11 cellular contexts compared by ENCODE assay signal in genomic region chr6:50795574-50795973, GRCh38. TPM values are rescaled to one million over a fixed set of nuclear protein-coding genes. Genes with fewer than 3 reads are reported as not detected.
"Had no signal": no experiment of that assay in that cellular context is flagged by ENCODE, and none has a peak within 500 bp of the region (broad histone marks: within the 10 kb centered on the region; RNA-seq: fewer than 3 reads in every experiment).

No MANE protein-coding gene starts in this region.

- H3K9ac ChIP-seq: KMS-11 had no signal

- H3K4me3 ChIP-seq: GM23338 had no signal

- H3K4me3 Mint-ChIP-seq: GM23338, H9, IgD-negative memory B cell had no signal

- H3K27ac Mint-ChIP-seq: GM23338, H9, IgD-negative memory B cell had no signal

- DNase-seq: H9, HCEC 1CT, KBM-7 had no signal

- H3K9me3 Mint-ChIP-seq: GM23338, H9, IgD-negative memory B cell had no signal

- ATAC-seq: GM23338, HepG2 had no signal

- H3K4me2 ChIP-seq: GM23338, KMS-11 had no signal

- H3K4me1 Mint-ChIP-seq: GM23338, H9 had no signal

- H2AFZ ChIP-seq: GM23338 had no signal

- H3K27ac ChIP-seq: HL-60, KMS-11 had no signal

- FAIRE-seq: H1, H54, HepG2 had no signal

RNA-seq across cellular contexts. Expression of gene TFAP2B, which starts 23.1 kb away (rescaled TPM):
- total RNA-seq: GM23338, H1, H9, HepG2, HT1080 had no signal
- polyA plus RNA-seq: GM23338, H1, HepG2, IgD-negative memory B cell had no signal
